Comparison of ENCODE assay signal across 18 cellular contexts in the genomic region with DNA sequence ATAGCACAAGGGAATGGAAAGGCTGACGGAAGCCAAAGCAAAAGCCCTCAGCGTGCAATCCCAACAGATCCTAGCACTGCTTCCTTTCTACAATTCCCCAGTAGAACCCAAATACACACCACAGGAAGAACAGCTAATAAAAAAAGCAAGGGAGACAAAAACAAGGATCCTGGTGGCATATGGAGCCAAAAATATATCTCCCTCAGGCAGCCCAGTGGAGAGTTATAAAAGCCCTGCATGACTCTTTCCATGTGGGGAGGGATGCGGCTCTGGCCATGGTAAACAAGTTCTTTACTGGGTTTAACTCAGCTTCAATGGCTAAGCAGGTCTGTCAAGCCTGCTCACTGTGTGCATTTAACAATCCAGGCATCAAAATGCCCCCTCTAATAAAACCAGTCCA.
"Had no signal": no experiment of that assay in that cellular context is flagged by ENCODE, and none has a peak within 500 bp of the region (broad histone marks: within the 10 kb centered on the region; RNA-seq: fewer than 3 reads in every experiment).

No MANE protein-coding gene starts in this region.

- H3K27me3 ChIP-seq: foreskin keratinocyte, left lung, pancreas, right lobe of liver, uterus had no signal

- H3K4me1 ChIP-seq: foreskin keratinocyte, left lung, pancreas, right lobe of liver had no signal

- H3K4me3 ChIP-seq: left lung, lung, pancreas, right lobe of liver, transverse colon, uterus had no signal

- DNase-seq: activated CD4-positive, alpha-beta T cell treated with anti-CD3 and anti-CD28 coated beads, Interleukin-2, amount 50 U/mL, for 1 hour; activated CD4-positive, CD25-positive, alpha-beta regulatory T cell treated with anti-CD3 and anti-CD28 coated beads, Interleukin-2, amount 50 U/mL, for 72 hours; activated T-cell treated with anti-CD3 and anti-CD28 coated beads, Interleukin-2, amount 50 U/mL, for 24 hours; aorta; effector CD4-positive, alpha-beta T cell; foreskin keratinocyte; left lung; midbrain; pancreas; right lobe of liver; small intestine; stimulated activated CD4-positive, alpha-beta T cell treated with anti-CD3 and anti-CD28 coated beads, Interleukin-15, amount 100 ng/mL, for 24 hours; stimulated activated naive B cell treated with anti-CD40 and anti-IgM and Interleukin-4, amounts not matched to agents 10 μg/mL and 1 μg/mL and 100 μg/mL, for 72 hours; transverse colon; uterus had no signal

- H3K9me3 ChIP-seq: left lung, neutrophil, pancreas, right lobe of liver, transverse colon, uterus had no signal

- H3K27ac ChIP-seq: foreskin keratinocyte, left lung, neutrophil, pancreas, right lobe of liver, transverse colon, uterus, VCaP had no signal

- H3K36me3 ChIP-seq: left lung, neutrophil, pancreas, right lobe of liver, transverse colon, uterus had no signal
